8 cellular contexts compared by ENCODE assay signal in the genomic region with DNA sequence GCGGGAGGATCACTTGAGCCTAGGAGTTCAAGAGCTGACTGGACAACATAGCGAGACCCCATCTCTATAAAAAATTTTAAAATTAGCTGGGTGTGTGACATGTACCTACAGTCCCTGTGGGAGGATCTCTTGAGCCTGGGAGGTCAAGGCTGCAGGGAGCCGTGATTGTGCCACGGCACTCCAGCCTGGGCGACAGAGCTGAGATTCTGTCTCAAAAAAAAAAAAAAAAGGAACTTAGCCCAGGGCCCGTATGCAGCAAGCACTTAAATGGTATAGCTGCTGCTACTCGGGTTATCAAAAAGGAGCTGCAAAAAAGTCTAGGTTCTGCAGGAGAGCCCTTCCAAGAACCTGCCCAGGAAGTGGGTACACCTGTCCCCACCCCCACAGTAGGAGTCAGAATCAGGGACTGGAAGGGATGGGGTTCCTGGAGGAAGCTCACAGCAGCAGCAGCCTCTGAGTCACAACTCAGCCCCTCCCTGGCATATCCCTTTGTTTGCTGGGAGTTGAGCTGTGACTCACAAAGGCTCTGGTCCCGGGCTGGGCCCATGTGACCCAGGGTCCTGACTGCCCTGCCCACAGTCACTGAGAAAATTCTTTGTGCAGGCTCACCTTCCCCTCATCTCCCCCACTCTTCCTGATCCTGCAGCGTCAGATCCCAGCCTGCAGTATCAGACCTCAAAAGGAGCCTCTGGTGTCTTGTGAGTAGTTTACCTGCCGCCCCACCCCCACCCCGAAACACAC. TPM values are rescaled to one million over a fixed set of nuclear protein-coding genes. Genes with fewer than 3 reads are reported as not detected.
A peak's percentile ranks its signal among the peaks of the same experiment; 100 is the strongest.
DNase-seq lines count a peak whose midpoint lies in the region; ATAC-seq and TF ChIP-seq lines count a peak whose summit lies in the region.

A gene with protein sequence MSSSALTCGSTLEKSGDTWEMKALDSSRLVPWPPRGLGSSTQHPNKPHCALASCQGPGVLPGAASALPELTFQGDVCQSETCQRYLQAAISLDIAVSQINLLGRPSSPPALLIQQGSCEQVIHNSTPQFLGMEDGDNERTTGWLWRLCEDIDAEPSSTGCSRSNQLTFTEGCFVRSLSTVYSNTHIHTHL (plus strand): TSS at position 576 of the 741 bp plus-strand sequence. CDS start 13,031 bp downstream, outside the sequence.

- no peak for ATAC-seq in GM18907 (IDR thresholded peaks at IDR 0.05; ENCODE audit: unreplicated experiment)

- no peak for TF ChIP-seq POLR2A in Peyer's patch (IDR thresholded peaks at IDR 0.05)

- H3K27me3 ChIP-seq in Peyer's patch, result no peaks in the 10 kb centered on the region

- H3K4me1 ChIP-seq in Peyer's patch, result peaks cover 0 to 16% (median 0%) of the 10 kb centered on the region in 4 donors

- peak; percentile 60 for DNase-seq in SKM-1 treated with dmso at 0.1 percent for 144 hours (lab: John Stamatoyannopoulos, UW; ENCODE audit: unreplicated experiment)
- DNase-seq in SKM-1 (lab: John Stamatoyannopoulos, UW; ENCODE audit: unreplicated experiment), result no peak
- DNase-seq in Peyer's patch, result peak in 2 of 3 donors; percentile 77 to 82
- DNase-seq in fibroblast of gingiva (ENCODE audit: low read depth), result peak; percentile 53
- DNase-seq in myocyte (ENCODE audit: low read depth), result peak; percentile 91
- no peak for DNase-seq in stimulated activated CD4-positive, alpha-beta T cell treated with anti-CD3 and anti-CD28 coated beads, Interleukin-4, amount 100 ng/mL, for 1 hour
- DNase-seq in RPMI8226, result no peak

- H3K9me3 ChIP-seq in Peyer's patch, result no peaks in the 10 kb centered on the region

- no peak within 1 kb of the TSS for H3K4me3 ChIP-seq in Peyer's patch

- H3K36me3 ChIP-seq in Peyer's patch, result no peaks in the 10 kb centered on the region

- H3K27ac ChIP-seq in Peyer's patch, result peak within 1 kb of the TSS in 2 of 4 donors; percentile 57 to 64

- TF ChIP-seq CTCF in Peyer's patch (IDR thresholded peaks at IDR 0.05), result no peak

RNA-seq across cellular contexts. Expression of the gene that starts here (rescaled TPM):
- total RNA-seq in Peyer's patch (not detected), myocyte (0.19 TPM in 1 of 2 replicates, not detected in the other)
- polyA plus RNA-seq in myocyte (2012), result 0.16 TPM

Comparison
In these comparisons a context has a peak if more than half of its experiments do, and no peak if none do; other contexts are left out.
1. DNase-seq: peak in SKM-1 treated with dmso at 0.1 percent for 144 hours (single experiment) and fibroblast of gingiva (single experiment); none in SKM-1 (single experiment), stimulated activated CD4-positive, alpha-beta T cell treated with anti-CD3 and anti-CD28 coated beads, Interleukin-4, amount 100 ng/mL, for 1 hour (single experiment) and RPMI8226 (single experiment).
2. Peak in DNase-seq in Peyer's patch; RNA of the gene not detected or under 1 TPM.
3. Peak in DNase-seq in myocyte; RNA of the gene not detected or under 1 TPM.